ENCODE assay signal across 1 cellular context in the genomic region with DNA sequence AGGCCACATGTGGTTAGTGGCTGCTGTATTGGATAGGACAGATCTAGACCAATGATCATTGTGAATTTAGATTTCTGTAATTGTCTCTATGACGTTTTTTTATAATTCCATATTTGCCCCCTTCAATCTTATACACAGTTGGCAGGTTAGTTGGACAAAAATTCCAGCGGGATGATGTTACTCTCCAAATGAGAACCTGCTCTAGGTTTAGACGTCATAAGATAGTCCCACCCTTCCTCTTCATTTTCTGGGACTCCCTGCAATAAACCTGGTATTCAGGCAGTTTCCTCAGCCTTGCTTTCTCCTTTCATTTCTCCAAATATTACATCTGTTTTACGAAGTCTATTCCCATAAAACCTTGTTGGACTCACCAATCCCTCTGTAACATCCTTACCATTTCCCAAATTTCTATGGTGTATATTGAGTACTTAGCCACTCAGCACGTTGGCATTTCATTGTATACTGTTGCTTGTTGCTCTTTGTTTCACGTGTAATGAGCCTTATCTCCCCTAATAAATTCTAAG.
TF ChIP-seq lines count a peak whose summit lies in the region.

No MANE protein-coding gene starts in this region.

TF ChIP-seq in HepG2, 621 proteins besides CTCF, POLR2A, EP300 and RAD21:
- TF ChIP-seq TEAD3 (CRISPR knock-in tag; optimal IDR thresholded peaks at IDR 0.05; ENCODE audit: borderline replicate concordance) (no peak), PCBP1 (IDR thresholded peaks at IDR 0.05; ENCODE audit: borderline replicate concordance, low read depth, low read length) (no peak)
